Comparison of ENCODE assay signal across 8 cellular contexts in genomic region chr4:152536545-152537182, GRCh38. TPM values are rescaled to one million over a fixed set of nuclear protein-coding genes. Genes with fewer than 3 reads are reported as not detected.
DNase-seq lines count a peak whose midpoint lies in the region; ATAC-seq and TF ChIP-seq lines count a peak whose summit lies in the region.

No MANE protein-coding gene starts in this region.

- intact Hi-C loops in dorsolateral prefrontal cortex (cut with DNase I): loop anchor here (5.0 to 10.0 kb wide), 2 partner anchors 238 to 246 kb away; partner anchors contain the start of genes ARFIP1 (in 1 of the 2) and TIGD4 (in 1 of the 2)

- peaks cover 3% of the 10 kb centered on the region for H3K9me3 ChIP-seq in ES-I3 (ENCODE audit: control insufficient read depth, insufficient read depth, low read length)
- H3K9me3 ChIP-seq in T-helper 17 cell (ENCODE audit: control insufficient read depth, low read length, poor library complexity, severe bottlenecking): no peaks in the 10 kb centered on the region
- H3K9me3 ChIP-seq in subcutaneous abdominal adipose tissue (ENCODE audit: control insufficient read depth in 5 of 5, low read length in 5 of 5): peaks cover 0 to 5% (median 0%) of the 10 kb centered on the region in 5 donors

- H3K27me3 ChIP-seq in dorsolateral prefrontal cortex: no peaks in the 10 kb centered on the region
- no peaks in the 10 kb centered on the region for H3K27me3 ChIP-seq in subcutaneous abdominal adipose tissue (ENCODE audit: control insufficient read depth in 5 of 5, insufficient read depth in 4 of 5, low read length in 5 of 5)

- H3K9ac ChIP-seq in ES-I3 (ENCODE audit: low read depth, low read length): peak overlapping the region; percentile 69
- peak overlapping the region; percentile 70 to 99 (median 96) for H3K9ac ChIP-seq in subcutaneous abdominal adipose tissue (ENCODE audit: low read length in 5 of 5)

- H3K4me3 Mint-ChIP-seq in T-helper 17 cell: peak overlapping the region; percentile 96

- peaks cover 52% of the 10 kb centered on the region for H3K4me1 Mint-ChIP-seq in T-helper 17 cell

- ATAC-seq in HG03565 (IDR thresholded peaks at IDR 0.05; ENCODE audit: unreplicated experiment) (peak; percentile 20), T-helper 17 cell (peak; percentile 64)

- H3K27ac ChIP-seq in dorsolateral prefrontal cortex (peak overlapping the region; percentile 11 to 96 (median 85)), subcutaneous abdominal adipose tissue (ENCODE audit: low read depth, low read length) (peak overlapping the region; percentile 96)

- H3K4me3 ChIP-seq in dorsolateral prefrontal cortex (peak overlapping the region; percentile 70 to 100 (median 98)), subcutaneous abdominal adipose tissue (ENCODE audit: low read depth in 1 of 5, low read length in 5 of 5) (peak overlapping the region; percentile 77 to 99 (median 95))

- no peaks in the 10 kb centered on the region for H3K27me3 Mint-ChIP-seq in T-helper 17 cell

- H3K36me3 Mint-ChIP-seq in T-helper 17 cell (ENCODE audit: low read depth): peaks cover 8% of the 10 kb centered on the region

- DNase-seq in GM20000 (ENCODE audit: low spot score) (peak; percentile 55), T-helper 17 cell (peak in 1 of 3 donors; percentile 52), dorsolateral prefrontal cortex (peak in 2 of 10 donors; percentile 4 to 10), medulla oblongata (ENCODE audit: extremely low spot score) (peak; percentile 47), DMS114 treated with DMSO at 0.1 percent for 48 hours (lab: John Stamatoyannopoulos, UW; ENCODE audit: unreplicated experiment) (no peak)

- H3K4me1 ChIP-seq in ES-I3 (ENCODE audit: insufficient read depth, low read length): 0 out of 2 replicates have a peak, but pooled peaks cover 7% of the 10 kb centered on the region
- H3K4me1 ChIP-seq in subcutaneous abdominal adipose tissue (ENCODE audit: control insufficient read depth in 5 of 5, insufficient read depth in 5 of 5, low read length in 5 of 5): peaks cover 5 to 35% (median 30%) of the 10 kb centered on the region in 5 donors

- H3K36me3 ChIP-seq in ES-I3 (ENCODE audit: insufficient read depth, low read length): no peaks in the 10 kb centered on the region
- peaks cover 0 to 11% (median 8%) of the 10 kb centered on the region in 5 donors for H3K36me3 ChIP-seq in subcutaneous abdominal adipose tissue (ENCODE audit: control insufficient read depth in 5 of 5, insufficient read depth in 5 of 5, low read length in 5 of 5)

- peak overlapping the region; percentile 99 for H3K27ac Mint-ChIP-seq in T-helper 17 cell

- no peak for TF ChIP-seq CTCF in GM20000 (IDR thresholded peaks at IDR 0.05; ENCODE audit: extremely low read depth, missing control alignments)
- peak in 1 of 56 donors; percentile 0 for TF ChIP-seq CTCF in dorsolateral prefrontal cortex (IDR thresholded peaks at IDR 0.05 in 54 of 56, conservative IDR thresholded peaks at IDR 0.05 in 2 of 56; ENCODE audit: low read depth in 1 of 56, partially characterized antibody in 56 of 56)

RNA-seq across cellular contexts. Expression of gene FBXW7, which starts 0.8 kb away (rescaled TPM):
- total RNA-seq in T-helper 17 cell (100 to 1,000 TPM; 102 to 125 TPM), dorsolateral prefrontal cortex (100 to 1,000 TPM; 126 to 372 (median 279) TPM)
